15 cellular contexts compared by ENCODE assay signal in genomic region chr12:108482717-108483212, GRCh38. TPM values are rescaled to one million over a fixed set of nuclear protein-coding genes. Genes with fewer than 3 reads are reported as not detected.
DNase-seq lines count a peak whose midpoint lies in the region; TF ChIP-seq lines count a peak whose summit lies in the region.
"Had no signal": no experiment of that assay in that cellular context is flagged by ENCODE, and none has a peak within 500 bp of the region (broad histone marks: within the 10 kb centered on the region; RNA-seq: fewer than 3 reads in every experiment).

No MANE protein-coding gene starts in this region.

- no peaks in the 10 kb centered on the region for H4K20me1 ChIP-seq in SK-N-SH (ENCODE audit: insufficient read depth)
- H4K20me1 ChIP-seq: BLaER1 had no signal

- H3K9me3 ChIP-seq in ES-I3 (ENCODE audit: control insufficient read depth, insufficient read depth, low read length), result no peaks in the 10 kb centered on the region
- no peaks in the 10 kb centered on the region for H3K9me3 ChIP-seq in SK-N-SH
- H3K9me3 ChIP-seq: suprapubic skin had no signal

- TF ChIP-seq EP300 in SK-N-SH (IDR thresholded peaks at IDR 0.05; ENCODE audit: borderline replicate concordance in 1 of 2, low read depth in 1 of 2, low read length in 1 of 2), result no peak

- H2AFZ ChIP-seq in SK-N-SH (ENCODE audit: low read depth), result no peak overlapping the region

- in situ Hi-C loops in astrocyte of the spinal cord (cut with HindIII; ENCODE audit: low sequenced_read_pairs), result no loop called here

- H3K79me2 ChIP-seq in SK-N-SH (ENCODE audit: insufficient read depth), result no peaks in the 10 kb centered on the region

- TF ChIP-seq RAD21 in SK-N-SH (IDR thresholded peaks at IDR 0.05; ENCODE audit: low read length), result no peak

- no peaks in the 10 kb centered on the region for H3F3A ChIP-seq in SK-N-SH (replicated peaks; ENCODE audit: insufficient read depth)

- H3K4me2 ChIP-seq in SK-N-SH, result no peak overlapping the region
- H3K4me2 ChIP-seq: BLaER1 had no signal

- H3K36me3 ChIP-seq in ES-I3 (ENCODE audit: insufficient read depth, low read length) (no peaks in the 10 kb centered on the region), SK-N-SH (replicated peaks in 1 of 2; ENCODE audit: control insufficient read depth in 1 of 2, insufficient read depth in 2 of 2, low read length in 1 of 2) (no peaks in the 10 kb centered on the region)
- H3K36me3 ChIP-seq: BLaER1, gastroesophageal sphincter, suprapubic skin had no signal

- no peak overlapping the region for H3K27ac ChIP-seq in SK-N-SH (ENCODE audit: low read depth in 2 of 2, low read length in 1 of 2)
- H3K27ac ChIP-seq: BLaER1, gastroesophageal sphincter, suprapubic skin had no signal

- H3K4me3 ChIP-seq in astrocyte of the spinal cord (ENCODE audit: low read depth, low read length) (no peak overlapping the region), SK-N-SH (ENCODE audit: low read depth in 2 of 2, low read length in 1 of 2) (no peak overlapping the region)
- H3K4me3 ChIP-seq: BLaER1, gastroesophageal sphincter, suprapubic skin had no signal

- CTCF ChIA-PET in SK-N-SH (lab: Yijun Ruan, JAX), result interaction anchor here (1.0 to 2.0 kb wide), 5 partner anchors 10 to 245 kb away, joined by 3 to 8 read pairs (median 3); no protein-coding TSS in a partner anchor

- 42% methylated on average over 11 of the region's 11 CpGs for WGBS in SK-N-SH (ENCODE audit: low lambda C conversion rate)

- H3K9ac ChIP-seq in ES-I3 (ENCODE audit: low read depth, low read length) (peak overlapping the region; percentile 1; the same call in 1 of the 2 replicates), SK-N-SH (no peak overlapping the region)
- H3K9ac ChIP-seq: BLaER1 had no signal

- H3K27me3 ChIP-seq in SK-N-SH (ENCODE audit: insufficient read depth), result no peaks in the 10 kb centered on the region
- H3K27me3 ChIP-seq: BLaER1 had no signal

- no peak for TF ChIP-seq CTCF in astrocyte of the spinal cord (IDR thresholded peaks at IDR 0.05; ENCODE audit: low read depth, low read length)
- TF ChIP-seq CTCF in SK-N-SH (IDR thresholded peaks at IDR 0.05), result no peak

- POLR2A ChIA-PET in SK-N-SH (lab: Yijun Ruan, JAX), result no interaction called here

- no peaks in the 10 kb centered on the region for H3K9me2 ChIP-seq in SK-N-SH

- peak; percentile 41 for DNase-seq in NCI-H2227 treated with DMSO at 0.1 percent for 48 hours (lab: John Stamatoyannopoulos, UW)
- peak; percentile 76 for DNase-seq in astrocyte of the spinal cord (ENCODE audit: low read depth, low spot score)
- peak; percentile 42 for DNase-seq in kidney glomerular epithelial cell (lab: John Stamatoyannopoulos, UW)
- DNase-seq in SK-N-SH, result no peak
- no peak for DNase-seq in NCI-H187 (lab: John Stamatoyannopoulos, UW)
- DNase-seq in iPS-NIHi7 (ENCODE audit: extremely low spot score), result no peak
- no peak for DNase-seq in GF-D8 (lab: John Stamatoyannopoulos, UW)
- DNase-seq: activated CD4-positive, CD25-positive, alpha-beta regulatory T cell; activated naive CD4-positive, alpha-beta T cell treated with Interleukin-2 at 50 U/mL for 16 hours; DND-41; NCI-H2171 had no signal

- H3K4me1 ChIP-seq in ES-I3 (ENCODE audit: insufficient read depth, low read length), result peaks cover 15% of the 10 kb centered on the region
- peaks cover 0 to 7% of the 10 kb centered on the region in 2 experiments; a peak in 1 of 4 replicates for H3K4me1 ChIP-seq in SK-N-SH (ENCODE audit: control insufficient read depth in 1 of 2, insufficient read depth in 2 of 2, low read depth in 1 of 2, low read length in 1 of 2)
- H3K4me1 ChIP-seq: gastroesophageal sphincter had no signal

TF ChIP-seq in SK-N-SH, 30 proteins besides CTCF, POLR2A, EP300 and RAD21:
- no peak for TF ChIP-seq FOSL2 (IDR thresholded peaks at IDR 0.05; ENCODE audit: borderline replicate concordance, low read depth)
- TF ChIP-seq SMC3 (IDR thresholded peaks at IDR 0.05; ENCODE audit: low read depth, low read length), result no peak
- no peak for TF ChIP-seq FOXM1 (IDR thresholded peaks at IDR 0.05; ENCODE audit: low read depth)
- no peak for TF ChIP-seq TAF1 (IDR thresholded peaks at IDR 0.05; ENCODE audit: borderline replicate concordance, low read depth, low read length)
- TF ChIP-seq RFX5 (IDR thresholded peaks at IDR 0.05; ENCODE audit: low read length), result no peak
- TF ChIP-seq RXRA (IDR thresholded peaks at IDR 0.05; ENCODE audit: borderline replicate concordance, low read depth), result no peak
- TF ChIP-seq RCOR1 (IDR thresholded peaks at IDR 0.05; ENCODE audit: low read length), result no peak
- TF ChIP-seq MAX (IDR thresholded peaks at IDR 0.05; ENCODE audit: low read depth), result no peak
- no peak for TF ChIP-seq SIN3A (IDR thresholded peaks at IDR 0.05; ENCODE audit: borderline replicate concordance, low read depth, low read length)
- no peak for TF ChIP-seq YY1 (IDR thresholded peaks at IDR 0.05; ENCODE audit: low read depth)
- TF ChIP-seq ELF1 (IDR thresholded peaks at IDR 0.05), result no peak
- TF ChIP-seq EZH2phosphoT487 (IDR thresholded peaks at IDR 0.05; ENCODE audit: borderline replicate concordance, low read depth), result no peak
- no peak for TF ChIP-seq FOXJ3 (CRISPR knock-in tag; IDR thresholded peaks at IDR 0.05)
- TF ChIP-seq USF1 (IDR thresholded peaks at IDR 0.05; ENCODE audit: borderline replicate concordance, low read depth), result no peak
- no peak for TF ChIP-seq MXI1 (IDR thresholded peaks at IDR 0.05; ENCODE audit: low read depth, low read length)
- TF ChIP-seq USF2 (IDR thresholded peaks at IDR 0.05; ENCODE audit: borderline replicate concordance, low read depth, low read length), result no peak
TF ChIP-seq in SK-N-SH: peak in this region for 0.

RNA-seq across cellular contexts. Expression of gene FICD, which starts 32.3 kb away (rescaled TPM):
- polyA plus RNA-seq in SK-N-SH (2012; rRNA removed), result 1.0 and 1.2 TPM in 2 replicates
- 1.2 and 1.4 TPM in 2 replicates for polyA plus RNA-seq in SK-N-SH (2012; cell fraction: cytosol; rRNA removed)
- polyA plus RNA-seq in SK-N-SH (2012; cell fraction: nucleus; rRNA removed), result 1.3 and 1.8 TPM in 2 replicates

Comparison
In these comparisons a context has a peak if more than half of its experiments do, and no peak if none do; other contexts are left out.
1. DNase-seq: peak in NCI-H2227 treated with DMSO at 0.1 percent for 48 hours (single experiment), astrocyte of the spinal cord (single experiment) and kidney glomerular epithelial cell (single experiment); none in SK-N-SH (single experiment), NCI-H187 (0 of 2), iPS-NIHi7 (single experiment) and GF-D8 (single experiment).